Comparison of ENCODE assay signal across 8 cellular contexts in genomic region chr1:197327776-197328364, GRCh38. TPM values are rescaled to one million over a fixed set of nuclear protein-coding genes. Genes with fewer than 3 reads are reported as not detected.
DNase-seq lines count a peak whose midpoint lies in the region; ATAC-seq and TF ChIP-seq lines count a peak whose summit lies in the region.

No MANE protein-coding gene starts in this region.

- H3K27ac ChIP-seq in OCI-LY3 (ENCODE audit: low read length), result no peak overlapping the region

- H3K27me3 ChIP-seq in OCI-LY3 (ENCODE audit: low read depth, low read length), result peaks cover 23% of the 10 kb centered on the region

- H4K20me1 ChIP-seq in OCI-LY3 (ENCODE audit: insufficient read depth, low read length), result no peaks in the 10 kb centered on the region

- ATAC-seq in GM21576 (IDR thresholded peaks at IDR 0.05; ENCODE audit: unreplicated experiment) (no peak), GM21367 (IDR thresholded peaks at IDR 0.05; ENCODE audit: unreplicated experiment) (no peak)

- H3K36me3 Mint-ChIP-seq in activated T-cell treated with anti-CD3 and anti-CD28 coated beads, Interleukin-2, amount 50 U/mL, for 24 hours (ENCODE audit: low read depth), result no peaks in the 10 kb centered on the region

- H3K9me3 Mint-ChIP-seq in activated T-cell treated with anti-CD3 and anti-CD28 coated beads, Interleukin-2, amount 50 U/mL, for 24 hours, result no peaks in the 10 kb centered on the region

- H3K9ac ChIP-seq in OCI-LY3 (ENCODE audit: low read length), result no peak overlapping the region

- H3K9me3 ChIP-seq in OCI-LY3 (ENCODE audit: insufficient read depth, low read length), result no peaks in the 10 kb centered on the region

- no peaks in the 10 kb centered on the region for H3K4me1 Mint-ChIP-seq in activated T-cell treated with anti-CD3 and anti-CD28 coated beads, Interleukin-2, amount 50 U/mL, for 24 hours (ENCODE audit: low read depth)

- H3K4me3 Mint-ChIP-seq in activated T-cell treated with anti-CD3 and anti-CD28 coated beads, Interleukin-2, amount 50 U/mL, for 24 hours, result no peak overlapping the region

- H3K27ac Mint-ChIP-seq in activated T-cell treated with anti-CD3 and anti-CD28 coated beads, Interleukin-2, amount 50 U/mL, for 24 hours, result no peak overlapping the region

- DNase-seq in A172 (ENCODE audit: low spot score), result peak; percentile 18
- DNase-seq in fibroblast of peridontal ligament (ENCODE audit: extremely low read depth), result peak; percentile 49
- DNase-seq in activated T-cell treated with anti-CD3 and anti-CD28 coated beads, Interleukin-2, amount 50 U/mL, for 24 hours, result no peak
- DNase-seq in NCI-H128 (lab: John Stamatoyannopoulos, UW; ENCODE audit: unreplicated experiment), result no peak

- no peaks in the 10 kb centered on the region for H3K79me2 ChIP-seq in OCI-LY3 (ENCODE audit: low read length)

- H3K36me3 ChIP-seq in OCI-LY3 (replicated peaks; ENCODE audit: low read depth, low read length), result no peaks in the 10 kb centered on the region

- no peak overlapping the region for H2AFZ ChIP-seq in OCI-LY3 (ENCODE audit: low read depth, low read length)

- H3K27me3 Mint-ChIP-seq in activated T-cell treated with anti-CD3 and anti-CD28 coated beads, Interleukin-2, amount 50 U/mL, for 24 hours, result no peaks in the 10 kb centered on the region

- peak overlapping the region; percentile 27 for H3K4me2 ChIP-seq in OCI-LY3 (ENCODE audit: low read length)

- H3K4me3 ChIP-seq in OCI-LY3 (ENCODE audit: low read length), result no peak overlapping the region

- no peaks in the 10 kb centered on the region for H3K4me1 ChIP-seq in OCI-LY3 (ENCODE audit: low read length)

- peak; percentile 57 for TF ChIP-seq CTCF in GM12873 (IDR thresholded peaks at IDR 0.05; ENCODE audit: insufficient read depth, low read depth, low read length, missing control alignments)
- peak; percentile 82 for TF ChIP-seq CTCF in OCI-LY3 (IDR thresholded peaks at IDR 0.05; ENCODE audit: low read depth, low read length)

RNA-seq across cellular contexts. Expression of gene CRB1, which starts 59.8 kb away (rescaled TPM):
- total RNA-seq in A172 (2014; rRNA removed; shearing (Covaris generic)), result not detected in 2 replicates

Comparison
In these comparisons a context has a peak if more than half of its experiments do, and no peak if none do; other contexts are left out.
1. DNase-seq: peak in A172 (single experiment) and fibroblast of peridontal ligament (single experiment); none in activated T-cell treated with anti-CD3 and anti-CD28 coated beads, Interleukin-2, amount 50 U/mL, for 24 hours (single experiment) and NCI-H128 (single experiment).